ENCODE assay signal across 8 cellular contexts in the genomic region with DNA sequence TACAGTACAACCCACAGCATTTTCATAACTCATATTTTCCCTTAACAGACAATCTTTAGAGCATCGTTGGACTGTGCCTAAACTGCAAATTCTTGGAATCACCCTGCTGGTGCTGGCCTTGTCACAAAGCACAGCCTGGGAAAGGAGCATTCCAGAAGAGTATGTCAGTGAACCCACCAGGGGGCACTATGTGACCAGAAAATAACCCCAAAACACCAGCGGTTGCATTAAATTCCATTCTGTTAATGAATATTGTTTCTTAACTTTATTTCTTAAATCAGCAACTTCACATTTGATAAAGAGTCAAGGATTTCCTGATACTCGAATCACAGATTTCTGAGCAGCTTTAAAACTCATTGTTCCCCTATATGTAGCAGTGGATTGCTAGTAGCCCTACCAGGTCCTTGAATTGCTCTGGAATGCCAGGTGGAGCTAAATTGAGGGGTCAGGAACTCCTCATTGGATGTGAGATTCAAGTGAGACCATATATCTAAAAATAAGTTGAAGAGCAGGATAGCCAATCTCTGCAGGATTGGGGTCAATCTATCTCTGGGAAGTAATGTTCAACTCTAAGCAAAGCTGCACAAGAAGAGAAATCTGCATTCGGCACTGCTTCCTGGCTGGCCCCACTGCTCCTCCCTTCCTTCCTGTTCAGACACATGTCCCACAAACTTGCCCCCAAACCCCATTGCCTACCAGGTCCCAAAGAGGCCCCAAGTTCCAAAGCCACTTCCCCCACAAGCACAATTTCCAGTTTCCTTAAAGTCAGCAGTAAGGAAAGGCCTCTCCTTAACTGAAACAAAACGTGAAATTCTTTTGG. TPM values are rescaled to one million over a fixed set of nuclear protein-coding genes. Genes with fewer than 3 reads are reported as not detected.
DNase-seq lines count a peak whose midpoint lies in the region; ATAC-seq and TF ChIP-seq lines count a peak whose summit lies in the region.

No MANE protein-coding gene starts in this region.

- peak; percentile 68 for DNase-seq in DND-41
- peak; percentile 55 for DNase-seq in KG1 (lab: John Stamatoyannopoulos, UW)
- DNase-seq in SHP77 (lab: John Stamatoyannopoulos, UW) = peak; percentile 26 to 69
- peak; percentile 36 for DNase-seq in activated effector memory CD4-positive, alpha-beta T cell treated with Interleukin-2 at 50 U/mL for 16 hours
- DNase-seq in foreskin fibroblast = peak; percentile 60 to 88
- no peak for DNase-seq in osteocyte (ENCODE audit: extremely low spot score, unreplicated experiment)
- DNase-seq in upper lobe of left lung = peak in 1 of 2 donors; percentile 51
- no peak for DNase-seq in lower leg skin (ENCODE audit: low spot score in 2 of 2)

- no peak overlapping the region for H3K4me2 ChIP-seq in DND-41 (ENCODE audit: insufficient read depth, low read length)

- TF ChIP-seq POLR2A in upper lobe of left lung (IDR thresholded peaks at IDR 0.05) (no peak), lower leg skin (IDR thresholded peaks at IDR 0.05) (no peak)

- H3K27me3 ChIP-seq in DND-41 (ENCODE audit: insufficient read depth, low read length, poor library complexity) (no peaks in the 10 kb centered on the region), upper lobe of left lung (no peaks in the 10 kb centered on the region)

- intact Hi-C loops in lower leg skin (cut with DNase I; ENCODE audit: low total_unique reads) = loop anchor here (10.0 kb wide), 2 partner anchors 227 to 257 kb away; no protein-coding TSS in a partner anchor

- peaks cover 6% of the 10 kb centered on the region for H3K4me1 Mint-ChIP-seq in osteocyte (ENCODE audit: unreplicated experiment)

- no peak overlapping the region for H3K27ac Mint-ChIP-seq in osteocyte (ENCODE audit: unreplicated experiment)

- peak; percentile 91 for TF ChIP-seq CTCF in DND-41 (IDR thresholded peaks at IDR 0.05; ENCODE audit: borderline replicate concordance, extremely low read depth, low read length, poor library complexity, severe bottlenecking)
- TF ChIP-seq CTCF in foreskin fibroblast (IDR thresholded peaks at IDR 0.05; ENCODE audit: low read depth, low read length) = peak; percentile 61
- TF ChIP-seq CTCF in osteocyte (IDR thresholded peaks at IDR 0.05) = peak; percentile 90
- TF ChIP-seq CTCF in upper lobe of left lung (IDR thresholded peaks at IDR 0.05) = peak; percentile 58 to 83 (median 78)
- peak in 1 of 3 donors; percentile 59 for TF ChIP-seq CTCF in lower leg skin (IDR thresholded peaks at IDR 0.05)

- H3K9me3 ChIP-seq in DND-41 (ENCODE audit: insufficient read depth, low read length, severe bottlenecking) (no peaks in the 10 kb centered on the region), upper lobe of left lung (no peaks in the 10 kb centered on the region)

- H3K9me3 Mint-ChIP-seq in osteocyte (ENCODE audit: unreplicated experiment) = no peaks in the 10 kb centered on the region

- H3K36me3 ChIP-seq in DND-41 (ENCODE audit: insufficient read depth, low read length) (no peaks in the 10 kb centered on the region), upper lobe of left lung (no peaks in the 10 kb centered on the region)

- TF ChIP-seq EP300 in upper lobe of left lung (IDR thresholded peaks at IDR 0.05) = no peak

- H2AFZ ChIP-seq in DND-41 (ENCODE audit: low read depth, low read length) = no peak overlapping the region

- no peak overlapping the region for H3K27ac ChIP-seq in DND-41 (ENCODE audit: low read length)
- no peak overlapping the region for H3K27ac ChIP-seq in upper lobe of left lung

- no peak overlapping the region for H3K4me3 ChIP-seq in DND-41 (ENCODE audit: low read depth in 1 of 2, low read length in 2 of 2)
- no peak overlapping the region for H3K4me3 ChIP-seq in foreskin fibroblast (ENCODE audit: low read depth in 1 of 2, low read length in 2 of 2)
- no peak overlapping the region for H3K4me3 ChIP-seq in upper lobe of left lung
- no peak overlapping the region for H3K4me3 ChIP-seq in lower leg skin (ENCODE audit: low read depth, poor library complexity, severe bottlenecking)

- WGBS in upper lobe of left lung, 2 donors = 3 to 11% methylated on average over 5 of the region's 5 CpGs
- WGBS in lower leg skin, 2 donors = 8 to 10% methylated on average over 5 of the region's 5 CpGs

- H3K9ac ChIP-seq in DND-41 (ENCODE audit: low read depth, low read length) = no peak overlapping the region; the same call in 1 of the 2 replicates

- ATAC-seq in DND-41 (ENCODE audit: insufficient read depth, low read depth) (peak; percentile 70), upper lobe of left lung (ENCODE audit: low FRiP score in 2 of 2) (peak; percentile 87 to 91)

- H3K36me3 Mint-ChIP-seq in osteocyte (ENCODE audit: unreplicated experiment) = no peaks in the 10 kb centered on the region

- no peak overlapping the region for H3K4me3 Mint-ChIP-seq in osteocyte (ENCODE audit: unreplicated experiment)

- no peaks in the 10 kb centered on the region for H4K20me1 ChIP-seq in DND-41 (ENCODE audit: insufficient read depth, low read length)

- H3K27me3 Mint-ChIP-seq in osteocyte (ENCODE audit: unreplicated experiment) = peaks cover 8% of the 10 kb centered on the region

- H3K79me2 ChIP-seq in DND-41 (ENCODE audit: insufficient read depth, low read length) = no peaks in the 10 kb centered on the region

- H3K4me1 ChIP-seq in DND-41 (ENCODE audit: insufficient read depth, low read length) (peaks cover 26% of the 10 kb centered on the region), upper lobe of left lung (peaks cover 5 to 11% (median 7%) of the 10 kb centered on the region in 4 donors)

RNA-seq across cellular contexts. Expression of a gene that starts 12.7 kb away (rescaled TPM):
- total RNA-seq in osteocyte = 51.9 and 53.1 TPM in 2 replicates
- 10 to 100 TPM; 16.8 to 68.6 (median 42.4) TPM for total RNA-seq in upper lobe of left lung
- total RNA-seq in lower leg skin = 10 to 100 TPM; 65.5 to 84.7 (median 74.0) TPM

Comparison
In these comparisons a context has a peak if more than half of its experiments do, and no peak if none do; other contexts are left out.
1. DNase-seq: peak in DND-41 (single experiment), KG1 (single experiment), SHP77 (2 of 2), activated effector memory CD4-positive, alpha-beta T cell treated with Interleukin-2 at 50 U/mL for 16 hours (single experiment) and foreskin fibroblast (2 of 2); none in osteocyte (single experiment) and lower leg skin (0 of 2).